Comparison of ENCODE assay signal across 37 cellular contexts in genomic region chr2:108941161-108941665, GRCh38. TPM values are rescaled to one million over a fixed set of nuclear protein-coding genes. Genes with fewer than 3 reads are reported as not detected.
"Had no signal": no experiment of that assay in that cellular context is flagged by ENCODE, and none has a peak within 500 bp of the region (broad histone marks: within the 10 kb centered on the region; RNA-seq: fewer than 3 reads in every experiment).

No MANE protein-coding gene starts in this region.

- H3K4me1 Mint-ChIP-seq: central memory CD8-positive, alpha-beta T cell had no signal

- DNase-seq: activated B cell treated with CpG ODN at 0.5 μM for 24 hours; activated CD4-positive, alpha-beta memory T cell treated with anti-CD3 and anti-CD28 coated beads for 36 hours; activated CD4-positive, alpha-beta T cell treated with anti-CD3 and anti-CD28 coated beads for 4 hours; activated CD4-positive, alpha-beta T cell treated with anti-CD3 and anti-CD28 coated beads, Interleukin-2, amount 50 U/mL, for 1 hour; activated CD4-positive, alpha-beta T cell treated with anti-CD3 and anti-CD28 coated beads, Interleukin-2, amount 50 U/mL, for 4 hours; activated CD4-positive, CD25-positive, alpha-beta regulatory T cell treated with anti-CD3 and anti-CD28 coated beads, Interleukin-2, amount 50 U/mL, for 72 hours; activated CD8-positive, alpha-beta memory T cell treated with anti-CD3 and anti-CD28 coated beads, Interleukin-2, amount 50 U/mL, for 4 hours; activated CD8-positive, alpha-beta T cell treated with anti-CD3 and anti-CD28 coated beads for 36 hours; activated gamma-delta T cell treated with Interleukin-2 at 50 U/mL for 16 hours; activated naive CD4-positive, alpha-beta T cell; activated naive CD4-positive, alpha-beta T cell treated with anti-CD3 and anti-CD28 coated beads for 36 hours; activated naive CD4-positive, alpha-beta T cell treated with anti-CD3 and anti-CD28 coated beads, Interleukin-2, amount 50 U/mL, for 16 hours; activated naive CD8-positive, alpha-beta T cell treated with anti-CD3 and anti-CD28 coated beads for 36 hours; activated T-cell treated with anti-CD3 and anti-CD28 coated beads for 4 hours; activated T-cell treated with anti-CD3 and anti-CD28 coated beads, Interleukin-2, amount 50 U/mL, for 1 hour; activated T-cell treated with anti-CD3 and anti-CD28 coated beads, Interleukin-2, amount 50 U/mL, for 48 hours; amygdala; anterior cingulate cortex; caudate nucleus; cerebellar nuclear complex; SW 1271; T-helper 1 cell; T-helper 2 cell; T-helper 9 cell had no signal

- H3K9me3 Mint-ChIP-seq: activated B cell treated with CpG ODN at 0.5 μM for 24 hours; activated naive CD8-positive, alpha-beta T cell treated with anti-CD3 and anti-CD28 coated beads for 36 hours had no signal

- H3K27ac ChIP-seq: ascending aorta, cardiac muscle cell, VCaP had no signal

- H3K27me3 Mint-ChIP-seq: activated B cell treated with CpG ODN at 0.5 μM for 24 hours; activated CD4-positive, alpha-beta memory T cell treated with anti-CD3 and anti-CD28 coated beads for 36 hours; activated CD8-positive, alpha-beta T cell treated with anti-CD3 and anti-CD28 coated beads for 36 hours; activated naive CD8-positive, alpha-beta T cell treated with anti-CD3 and anti-CD28 coated beads for 36 hours; activated T-helper 17 cell treated with anti-CD3 and anti-CD28 coated beads, Interleukin-2, amount 50 U/mL, for 72 hours had no signal

- FAIRE-seq: bronchial epithelial cell, TTC549 had no signal

- H3K36me3 Mint-ChIP-seq: brain had no signal

- ATAC-seq: activated CD8-positive, alpha-beta T cell treated with anti-CD3 and anti-CD28 coated beads for 36 hours; activated naive CD4-positive, alpha-beta T cell treated with anti-CD3 and anti-CD28 coated beads, Interleukin-2, amount 50 U/mL, for 72 hours; activated T-helper 17 cell treated with anti-CD3 and anti-CD28 coated beads, Interleukin-2, amount 50 U/mL, for 72 hours had no signal

- H3K9me3 ChIP-seq: ascending aorta had no signal

- H3K36me3 ChIP-seq: ascending aorta, cardiac muscle cell had no signal

- H3K4me3 ChIP-seq: ascending aorta, cardiac muscle cell had no signal

- H3K4me3 Mint-ChIP-seq: activated B cell treated with CpG ODN at 0.5 μM for 24 hours; activated CD4-positive, alpha-beta memory T cell treated with anti-CD3 and anti-CD28 coated beads for 36 hours; activated CD8-positive, alpha-beta T cell treated with anti-CD3 and anti-CD28 coated beads for 36 hours; activated naive CD4-positive, alpha-beta T cell treated with anti-CD3 and anti-CD28 coated beads for 36 hours; activated naive CD8-positive, alpha-beta T cell treated with anti-CD3 and anti-CD28 coated beads for 36 hours; activated T-helper 1 cell treated with anti-CD3 and anti-CD28 coated beads, Interleukin-12 subunit alpha, Interleukin-12 subunit beta, Interleukin-2, Interleukin-4 antibody, amounts not matched to agents 30 ng/mL and 10 ng/mL and 1 ng/mL, durations not matched to agents 14 hours and 24 hours and 36 hours; activated T-helper 17 cell treated with anti-CD3 and anti-CD28 coated beads, Interleukin-2, amount 50 U/mL, for 72 hours; brain; central memory CD8-positive, alpha-beta T cell; T-helper 1 cell treated with Interleukin-12 subunit alpha and Interleukin-12 subunit beta and Interleukin-4 antibody, amounts not matched to agents 30 μg/mL and 1 μg/mL, for 36 hours; T-helper 2 cell treated with Interferon-gamma antibody and Interleukin-4, amounts not matched to agents 5 μg/mL and 100 μg/mL, for 36 hours had no signal

- H3K27ac Mint-ChIP-seq: activated B cell treated with CpG ODN at 0.5 μM for 24 hours; activated CD4-positive, alpha-beta memory T cell treated with anti-CD3 and anti-CD28 coated beads for 36 hours; activated CD8-positive, alpha-beta T cell treated with anti-CD3 and anti-CD28 coated beads for 36 hours; activated naive CD4-positive, alpha-beta T cell treated with anti-CD3 and anti-CD28 coated beads for 36 hours; activated naive CD4-positive, alpha-beta T cell treated with anti-CD3 and anti-CD28 coated beads, Interleukin-2, amount 50 U/mL, for 72 hours; activated naive CD8-positive, alpha-beta T cell treated with anti-CD3 and anti-CD28 coated beads for 36 hours; activated T-helper 1 cell treated with anti-CD3 and anti-CD28 coated beads, Interleukin-12 subunit alpha, Interleukin-12 subunit beta, Interleukin-2, Interleukin-4 antibody, amounts not matched to agents 30 ng/mL and 10 ng/mL and 1 ng/mL, durations not matched to agents 14 hours and 24 hours and 36 hours; activated T-helper 17 cell treated with anti-CD3 and anti-CD28 coated beads, Interleukin-2, amount 50 U/mL, for 72 hours; brain; T-helper 1 cell treated with Interleukin-12 subunit alpha and Interleukin-12 subunit beta and Interleukin-4 antibody, amounts not matched to agents 30 μg/mL and 1 μg/mL, for 36 hours; T-helper 2 cell treated with Interferon-gamma antibody and Interleukin-4, amounts not matched to agents 5 μg/mL and 100 μg/mL, for 36 hours had no signal

- H3K4me1 ChIP-seq: ascending aorta had no signal

RNA-seq across cellular contexts. Expression of gene EDAR, which starts 47.8 kb away (rescaled TPM):
- total RNA-seq: activated B cell treated with CpG ODN at 0.5 μM for 24 hours; activated T-helper 17 cell treated with anti-CD3 and anti-CD28 coated beads, Interleukin-2, amount 50 U/mL, for 72 hours; ascending aorta; cardiac muscle cell; chondrocyte had no signal
- polyA plus RNA-seq: cardiac muscle cell had no signal
